ENCODE assay signal across 10 cellular contexts in genomic region chr12:80268924-80269749, GRCh38.
DNase-seq lines count a peak whose midpoint lies in the region; ATAC-seq, FAIRE-seq and TF ChIP-seq lines count a peak whose summit lies in the region.
"Had no signal": no experiment of that assay in that cellular context is flagged by ENCODE, and none has a peak within 500 bp of the region (broad histone marks: within the 10 kb centered on the region; RNA-seq: fewer than 3 reads in every experiment).

No MANE protein-coding gene starts in this region.

- TF ChIP-seq POLR2A in GM12878 (IDR thresholded peaks at IDR 0.05; ENCODE audit: low read depth, low read length), result no peak

- DNase-seq in ELR (ENCODE audit: low read depth) (peak; percentile 93), GM12878 (ENCODE audit: low read depth, low spot score) (no peak), non-pigmented ciliary epithelial cell (ENCODE audit: low read depth) (peak; percentile 74), NCI-H146 (lab: John Stamatoyannopoulos, UW) (no peak), WERI-Rb-1 (no peak), NCI-H128 (lab: John Stamatoyannopoulos, UW; ENCODE audit: unreplicated experiment) (no peak)
- DNase-seq: spleen, testis had no signal

- POLR2A ChIA-PET in GM12878 (lab: Charles Lee), result no interaction called here

- BruUV-seq in GM12878 (replicated peaks; lab: Mats Ljungman, UMichigan), result no TSS peak

- no peak overlapping the region for H2AFZ ChIP-seq in GM12878 (ENCODE audit: control insufficient read depth, low read depth, low read length)

- H3K9ac ChIP-seq in GM12878 (ENCODE audit: control insufficient read depth, insufficient read depth, low read length), result no peak overlapping the region

- no peaks in the 10 kb centered on the region for H4K20me1 ChIP-seq in GM12878 (ENCODE audit: control insufficient read depth, insufficient read depth)

- intact Hi-C loops in GM12878 (cut with micrococcal nuclease; ENCODE audit: unreplicated experiment), result loop anchor here (2.0 kb wide), 1 partner anchor 382 kb away; no protein-coding TSS in a partner anchor

- H3K79me2 ChIP-seq in GM12878 (ENCODE audit: control insufficient read depth, insufficient read depth, low read length), result no peaks in the 10 kb centered on the region

- H3K4me1 ChIP-seq in GM12878 (ENCODE audit: control insufficient read depth, insufficient read depth, low read length), result no peaks in the 10 kb centered on the region
- H3K4me1 ChIP-seq: testis had no signal

- H3K27me3 ChIP-seq in GM12878 (replicated peaks in 1 of 2; ENCODE audit: control insufficient read depth in 2 of 2, insufficient read depth in 2 of 2, low read length in 1 of 2) (no peaks in the 10 kb centered on the region; a peak in 1 of 4 replicates), WERI-Rb-1 (ENCODE audit: insufficient read depth, low read depth, severe bottlenecking) (no peaks in the 10 kb centered on the region)
- H3K27me3 ChIP-seq: spleen, testis had no signal

- FAIRE-seq in GM12878 (lab: Jason Lieb, UNC), result no peak

- H3K9me3 ChIP-seq in GM12878 (replicated peaks; ENCODE audit: control insufficient read depth, insufficient read depth, low read length) (no peaks in the 10 kb centered on the region), WERI-Rb-1 (ENCODE audit: severe bottlenecking) (no peaks in the 10 kb centered on the region)
- H3K9me3 ChIP-seq: spleen, testis had no signal

- TF ChIP-seq CTCF in GM12878 (IDR thresholded peaks at IDR 0.05 in 2 of 3, conservative IDR thresholded peaks at IDR 0.05 in 1 of 3; ENCODE audit: control insufficient read depth in 2 of 3, extremely low read depth in 1 of 3, insufficient read depth in 1 of 3, low read depth in 3 of 3, low read length in 3 of 3), result no peak
- no peak for TF ChIP-seq CTCF in WERI-Rb-1 (IDR thresholded peaks at IDR 0.05; ENCODE audit: low read depth, low read length)

- TF ChIP-seq EP300 in GM12878 (IDR thresholded peaks at IDR 0.05; ENCODE audit: borderline replicate concordance in 1 of 2, control insufficient read depth in 1 of 2, low read depth in 2 of 2, low read length in 2 of 2), result 0 out of 4 replicates have a peak, but pooled peaks of 1 of the 2 experiments have one; percentile 16

- H3K36me3 ChIP-seq in GM12878 (ENCODE audit: control insufficient read depth in 2 of 2, insufficient read depth in 2 of 2, low read length in 1 of 2) (no peaks in the 10 kb centered on the region), WERI-Rb-1 (no peaks in the 10 kb centered on the region)
- H3K36me3 ChIP-seq: spleen had no signal

- ATAC-seq in HG03378 (IDR thresholded peaks at IDR 0.05; ENCODE audit: unreplicated experiment), result peak; percentile 43
- ATAC-seq in GM12878, result peak; percentile 86
- no peak for ATAC-seq in GM18517 (IDR thresholded peaks at IDR 0.05; ENCODE audit: unreplicated experiment)

- in situ Hi-C loops in GM12878 (cut with MboI), result no loop called here

- CTCF ChIA-PET in GM12878 (lab: Yijun Ruan, JAX), result interaction anchor here (0.6 to 5.6 kb wide), 32 partner anchors 9 to 861 kb away, joined by 3 to 134 read pairs (median 4); no protein-coding TSS in a partner anchor

- RAD21 ChIA-PET in GM12878 (lab: Charles Lee; ENCODE audit: unreplicated experiment), result interaction anchor here (0.6 to 2.0 kb wide), 5 partner anchors 14 to 520 kb away, joined by 3 to 26 read pairs (median 4); no protein-coding TSS in a partner anchor

- TF ChIP-seq RAD21 in GM12878 (IDR thresholded peaks at IDR 0.05; ENCODE audit: insufficient read depth, low read depth, low read length), result no peak

- H3K4me2 ChIP-seq in GM12878 (ENCODE audit: control insufficient read depth, insufficient read depth), result no peak overlapping the region

- no peak overlapping the region for H3K27ac ChIP-seq in GM12878 (ENCODE audit: control insufficient read depth, insufficient read depth)
- no peak overlapping the region for H3K27ac ChIP-seq in WERI-Rb-1
- H3K27ac ChIP-seq: spleen, testis had no signal

- H3K4me3 ChIP-seq in GM12878 (no peak overlapping the region), WERI-Rb-1 (ENCODE audit: low read depth, low read length) (no peak overlapping the region)
- H3K4me3 ChIP-seq: spleen, testis had no signal

- SMC1A ChIA-PET in GM12878 (lab: Charles Lee; ENCODE audit: uncharacterized antibody, unreplicated experiment), result interaction anchor here (1.1 to 5.1 kb wide), 10 partner anchors 25 to 865 kb away, joined by 3 to 57 read pairs (median 6); no protein-coding TSS in a partner anchor

TF ChIP-seq in GM12878, 131 proteins besides CTCF, POLR2A, EP300 and RAD21:
- TF ChIP-seq, protein P1, sequence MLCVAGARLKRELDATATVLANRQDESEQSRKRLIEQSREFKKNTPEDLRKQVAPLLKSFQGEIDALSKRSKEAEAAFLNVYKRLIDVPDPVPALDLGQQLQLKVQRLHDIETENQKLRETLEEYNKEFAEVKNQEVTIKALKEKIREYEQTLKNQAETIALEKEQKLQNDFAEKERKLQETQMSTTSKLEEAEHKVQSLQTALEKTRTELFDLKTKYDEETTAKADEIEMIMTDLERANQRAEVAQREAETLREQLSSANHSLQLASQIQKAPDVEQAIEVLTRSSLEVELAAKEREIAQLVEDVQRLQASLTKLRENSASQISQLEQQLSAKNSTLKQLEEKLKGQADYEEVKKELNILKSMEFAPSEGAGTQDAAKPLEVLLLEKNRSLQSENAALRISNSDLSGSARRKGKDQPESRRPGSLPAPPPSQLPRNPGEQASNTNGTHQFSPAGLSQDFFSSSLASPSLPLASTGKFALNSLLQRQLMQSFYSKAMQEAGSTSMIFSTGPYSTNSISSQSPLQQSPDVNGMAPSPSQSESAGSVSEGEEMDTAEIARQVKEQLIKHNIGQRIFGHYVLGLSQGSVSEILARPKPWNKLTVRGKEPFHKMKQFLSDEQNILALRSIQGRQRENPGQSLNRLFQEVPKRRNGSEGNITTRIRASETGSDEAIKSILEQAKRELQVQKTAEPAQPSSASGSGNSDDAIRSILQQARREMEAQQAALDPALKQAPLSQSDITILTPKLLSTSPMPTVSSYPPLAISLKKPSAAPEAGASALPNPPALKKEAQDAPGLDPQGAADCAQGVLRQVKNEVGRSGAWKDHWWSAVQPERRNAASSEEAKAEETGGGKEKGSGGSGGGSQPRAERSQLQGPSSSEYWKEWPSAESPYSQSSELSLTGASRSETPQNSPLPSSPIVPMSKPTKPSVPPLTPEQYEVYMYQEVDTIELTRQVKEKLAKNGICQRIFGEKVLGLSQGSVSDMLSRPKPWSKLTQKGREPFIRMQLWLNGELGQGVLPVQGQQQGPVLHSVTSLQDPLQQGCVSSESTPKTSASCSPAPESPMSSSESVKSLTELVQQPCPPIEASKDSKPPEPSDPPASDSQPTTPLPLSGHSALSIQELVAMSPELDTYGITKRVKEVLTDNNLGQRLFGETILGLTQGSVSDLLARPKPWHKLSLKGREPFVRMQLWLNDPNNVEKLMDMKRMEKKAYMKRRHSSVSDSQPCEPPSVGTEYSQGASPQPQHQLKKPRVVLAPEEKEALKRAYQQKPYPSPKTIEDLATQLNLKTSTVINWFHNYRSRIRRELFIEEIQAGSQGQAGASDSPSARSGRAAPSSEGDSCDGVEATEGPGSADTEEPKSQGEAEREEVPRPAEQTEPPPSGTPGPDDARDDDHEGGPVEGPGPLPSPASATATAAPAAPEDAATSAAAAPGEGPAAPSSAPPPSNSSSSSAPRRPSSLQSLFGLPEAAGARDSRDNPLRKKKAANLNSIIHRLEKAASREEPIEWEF (IDR thresholded peaks at IDR 0.05; ENCODE audit: insufficient replicate concordance, low read depth, low read length), result no peak
- TF ChIP-seq SPI1 (IDR thresholded peaks at IDR 0.05; ENCODE audit: borderline replicate concordance, insufficient read depth, low read depth, low read length) (peak; percentile 73; the same call in 1 of the 2 replicates), FOS (IDR thresholded peaks at IDR 0.05; ENCODE audit: borderline replicate concordance, extremely low read depth, insufficient read length) (no peak), TCF12 (IDR thresholded peaks at IDR 0.05; ENCODE audit: low read depth, low read length) (no peak), HCFC1 (IDR thresholded peaks at IDR 0.05; ENCODE audit: low read length) (no peak), JUNB (IDR thresholded peaks at IDR 0.05) (no peak)
- TF ChIP-seq, protein P2, sequence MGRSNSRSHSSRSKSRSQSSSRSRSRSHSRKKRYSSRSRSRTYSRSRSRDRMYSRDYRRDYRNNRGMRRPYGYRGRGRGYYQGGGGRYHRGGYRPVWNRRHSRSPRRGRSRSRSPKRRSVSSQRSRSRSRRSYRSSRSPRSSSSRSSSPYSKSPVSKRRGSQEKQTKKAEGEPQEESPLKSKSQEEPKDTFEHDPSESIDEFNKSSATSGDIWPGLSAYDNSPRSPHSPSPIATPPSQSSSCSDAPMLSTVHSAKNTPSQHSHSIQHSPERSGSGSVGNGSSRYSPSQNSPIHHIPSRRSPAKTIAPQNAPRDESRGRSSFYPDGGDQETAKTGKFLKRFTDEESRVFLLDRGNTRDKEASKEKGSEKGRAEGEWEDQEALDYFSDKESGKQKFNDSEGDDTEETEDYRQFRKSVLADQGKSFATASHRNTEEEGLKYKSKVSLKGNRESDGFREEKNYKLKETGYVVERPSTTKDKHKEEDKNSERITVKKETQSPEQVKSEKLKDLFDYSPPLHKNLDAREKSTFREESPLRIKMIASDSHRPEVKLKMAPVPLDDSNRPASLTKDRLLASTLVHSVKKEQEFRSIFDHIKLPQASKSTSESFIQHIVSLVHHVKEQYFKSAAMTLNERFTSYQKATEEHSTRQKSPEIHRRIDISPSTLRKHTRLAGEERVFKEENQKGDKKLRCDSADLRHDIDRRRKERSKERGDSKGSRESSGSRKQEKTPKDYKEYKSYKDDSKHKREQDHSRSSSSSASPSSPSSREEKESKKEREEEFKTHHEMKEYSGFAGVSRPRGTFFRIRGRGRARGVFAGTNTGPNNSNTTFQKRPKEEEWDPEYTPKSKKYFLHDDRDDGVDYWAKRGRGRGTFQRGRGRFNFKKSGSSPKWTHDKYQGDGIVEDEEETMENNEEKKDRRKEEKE (IDR thresholded peaks at IDR 0.05), result no peak

Comparison
In these comparisons a context has a peak if more than half of its experiments do, and no peak if none do; other contexts are left out.
1. DNase-seq: peak in ELR (single experiment) and non-pigmented ciliary epithelial cell (single experiment); none in GM12878 (single experiment), NCI-H146 (single experiment), WERI-Rb-1 (single experiment) and NCI-H128 (single experiment).